26 cellular contexts compared by ENCODE assay signal in the genomic region with DNA sequence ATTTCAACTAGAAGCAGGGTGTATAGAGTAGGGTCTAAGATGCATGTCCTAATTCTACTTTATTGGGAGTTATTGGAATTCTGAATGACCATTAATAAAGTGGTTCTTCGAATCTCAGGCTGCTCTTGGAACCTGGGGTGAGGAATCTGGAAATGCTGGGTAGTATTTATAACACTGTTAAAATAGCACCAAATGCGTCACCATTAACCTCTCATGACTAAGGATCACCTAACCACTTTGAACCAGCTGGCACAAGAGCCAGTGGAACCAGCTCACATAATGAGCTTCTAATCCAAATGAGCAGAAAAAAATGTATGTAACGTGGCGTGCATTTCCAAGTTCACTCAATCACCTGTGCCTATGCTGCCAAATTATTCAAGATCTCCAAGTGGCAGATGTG.
"Had no signal": no experiment of that assay in that cellular context is flagged by ENCODE, and none has a peak within 500 bp of the region (broad histone marks: within the 10 kb centered on the region; RNA-seq: fewer than 3 reads in every experiment).

No MANE protein-coding gene starts in this region.

- H3K36me3 Mint-ChIP-seq: mesothelial cell of epicardium; natural killer cell treated with Interleukin-12 subunit alpha and Interleukin-12 subunit beta and Interleukin-15 and Interleukin-18, amount 100 ng/mL, for 72 hours; stimulated activated naive B cell treated with anti-CD40 and anti-IgM and Interleukin-4, amounts not matched to agents 10 μg/mL and 1 μg/mL and 100 μg/mL, for 72 hours had no signal

- H3K4me3 ChIP-seq: heart right ventricle, hepatocyte, lung, ovary, skin epidermis, stomach, testis, tibial artery, upper lobe of right lung had no signal

- H3K27me3 ChIP-seq: hepatocyte, ovary, stomach, testis, tibial artery, upper lobe of right lung had no signal

- H3K27ac Mint-ChIP-seq: mesothelial cell of epicardium; naive thymus-derived CD4-positive, alpha-beta T cell; natural killer cell treated with Interleukin-12 subunit alpha and Interleukin-12 subunit beta and Interleukin-15 and Interleukin-18, amount 100 ng/mL, for 72 hours; progenitor cell of endocrine pancreas; stimulated activated naive B cell treated with anti-CD40 and anti-IgM and Interleukin-4, amounts not matched to agents 10 μg/mL and 1 μg/mL and 100 μg/mL, for 72 hours had no signal

- H3K9me3 ChIP-seq: heart right ventricle, ovary, stomach, testis, tibial artery, upper lobe of right lung had no signal

- DNase-seq: heart right ventricle; islet precursor cell; left cardiac atrium; mesendoderm; naive thymus-derived CD4-positive, alpha-beta T cell; ovary; right cardiac atrium; stimulated activated CD4-positive, alpha-beta T cell treated with anti-CD3 and anti-CD28 coated beads, Interleukin-12 subunit alpha, Interleukin-12 subunit beta, amount 100 ng/mL, for 4 hours; stimulated activated CD4-positive, alpha-beta T cell treated with anti-CD3 and anti-CD28 coated beads, Interleukin-15, amount 100 ng/mL, for 24 hours; stimulated activated CD4-positive, alpha-beta T cell treated with anti-CD3 and anti-CD28 coated beads, Interleukin-2, amount 100 ng/mL, for 24 hours; stimulated activated CD4-positive, alpha-beta T cell treated with anti-CD3 and anti-CD28 coated beads, Interleukin-4, amount 100 ng/mL, for 1 hour; stimulated activated naive B cell treated with anti-CD40 and anti-IgM and Interleukin-4, amounts not matched to agents 10 μg/mL and 1 μg/mL and 100 μg/mL, for 72 hours; stimulated activated naive CD8-positive, alpha-beta T cell treated with anti-CD3 and anti-CD28 coated beads, Interleukin-15, Interleukin-2, amounts not matched to agents 100 U/mL and 50 U/mL, for 24 hours; stomach; testis; tibial artery; trophoblast cell; upper lobe of right lung had no signal

- H3K4me3 Mint-ChIP-seq: mesothelial cell of epicardium; naive thymus-derived CD4-positive, alpha-beta T cell; natural killer cell treated with Interleukin-12 subunit alpha and Interleukin-12 subunit beta and Interleukin-15 and Interleukin-18, amount 100 ng/mL, for 72 hours; stimulated activated naive B cell treated with anti-CD40 and anti-IgM and Interleukin-4, amounts not matched to agents 10 μg/mL and 1 μg/mL and 100 μg/mL, for 72 hours had no signal

- ATAC-seq: left cardiac atrium; left lobe of liver; naive thymus-derived CD4-positive, alpha-beta T cell; sciatic nerve; stimulated activated naive B cell treated with anti-CD40 and anti-IgM and Interleukin-4, amounts not matched to agents 10 μg/mL and 1 μg/mL and 100 μg/mL, for 72 hours; stimulated activated naive CD8-positive, alpha-beta T cell treated with anti-CD3 and anti-CD28 coated beads, Interleukin-15, Interleukin-2, amounts not matched to agents 100 U/mL and 50 U/mL, for 24 hours; upper lobe of right lung had no signal

- H3K4me1 Mint-ChIP-seq: mesothelial cell of epicardium; naive thymus-derived CD4-positive, alpha-beta T cell had no signal

- H3K27ac ChIP-seq: heart right ventricle, hepatocyte, ovary, skin epidermis, stomach, testis, tibial artery, upper lobe of right lung had no signal

- H3K4me1 ChIP-seq: heart right ventricle, stomach, testis, tibial artery, upper lobe of right lung had no signal

- H3K36me3 ChIP-seq: heart right ventricle, ovary, stomach, tibial artery, upper lobe of right lung had no signal
